In genomic region chr13:98233127-98233526, GRCh38 we compare ENCODE assay signal across 23 cellular contexts. TPM values are rescaled to one million over a fixed set of nuclear protein-coding genes. Genes with fewer than 3 reads are reported as not detected.
DNase-seq lines count a peak whose midpoint lies in the region; ATAC-seq, FAIRE-seq and TF ChIP-seq lines count a peak whose summit lies in the region.
"Had no signal": no experiment of that assay in that cellular context is flagged by ENCODE, and none has a peak within 500 bp of the region (broad histone marks: within the 10 kb centered on the region; RNA-seq: fewer than 3 reads in every experiment).

No MANE protein-coding gene starts in this region.

- H3K9ac ChIP-seq in BLaER1, result no peak overlapping the region
- H3K9ac ChIP-seq in HepG2 (ENCODE audit: insufficient read depth, low read depth, low read length), result no peak overlapping the region
- H3K9ac ChIP-seq: KMS-11 had no signal

- H3K4me2 ChIP-seq in BLaER1, result peak overlapping the region; percentile 44; the same call in 1 of the 2 replicates
- no peak overlapping the region for H3K4me2 ChIP-seq in HepG2 (ENCODE audit: low read depth, low read length)
- H3K4me2 ChIP-seq: KMS-11 had no signal

- TF ChIP-seq POLR2A in HepG2 (IDR thresholded peaks at IDR 0.05; ENCODE audit: insufficient read depth in 1 of 2, low read depth in 2 of 2, low read length in 2 of 2), result no peak

- no peaks in the 10 kb centered on the region for H3K27me3 ChIP-seq in BLaER1
- H3K27me3 ChIP-seq in HepG2 (ENCODE audit: control insufficient read depth in 1 of 2, insufficient read depth in 2 of 2, low read length in 2 of 2), result no peaks in the 10 kb centered on the region

- in situ Hi-C loops in HepG2 (cut with HindIII; ENCODE audit: extremely low pct_ligation_motif_present, low pct_unique_long_range_greater_than_20kb) (no loop called here), GM13976 (cut with MboI; ENCODE audit: low sequenced_read_pairs, unreplicated experiment) (no loop called here)

- peaks cover 89% of the 10 kb centered on the region for H3K79me2 ChIP-seq in HepG2 (ENCODE audit: insufficient read depth, low read length)

- ATAC-seq in WTC11, result no peak
- peak; percentile 46 for ATAC-seq in HepG2
- no peak for ATAC-seq in HG03457 (IDR thresholded peaks at IDR 0.05; ENCODE audit: unreplicated experiment)
- ATAC-seq in GM21423 (IDR thresholded peaks at IDR 0.05; ENCODE audit: unreplicated experiment), result no peak

- POLR2A ChIA-PET in WTC11 (lab: Charles Lee) (no interaction called here), HepG2 (lab: Yijun Ruan, JAX) (no interaction called here)

- H3K4me1 Mint-ChIP-seq in WTC11 (peaks cover 18% of the 10 kb centered on the region), progenitor cell of endocrine pancreas (ENCODE audit: low read depth) (peaks cover 8% of the 10 kb centered on the region)

- no peak for DNase-seq in WTC11 (ENCODE audit: low spot score)
- no peak for DNase-seq in HepG2 (ENCODE audit: low spot score)
- no peak for DNase-seq in progenitor cell of endocrine pancreas (ENCODE audit: low spot score, unreplicated experiment)
- no peak for DNase-seq in GM13976 (ENCODE audit: low spot score)
- no peak for DNase-seq in NCI-H1105 treated with DMSO at 0.1 percent for 48 hours (lab: John Stamatoyannopoulos, UW)
- DNase-seq: C1 segment of cervical spinal cord; NCI-H1092; NCI-H1694; NCI-H2107; NCI-H226; NCI-H526 treated with DMSO at 0.1 percent for 48 hours; NK-92 treated with Interleukin-12 subunit alpha and Interleukin-12 subunit beta, amount 100 ng/mL, for 24 hours; OCI-M1 had no signal

- CTCF ChIA-PET in WTC11 (lab: Charles Lee), result no interaction called here
- CTCF ChIA-PET in HepG2 (lab: Yijun Ruan, JAX; ENCODE audit: low intra/inter-chr PET ratio, low total read pairs), result no interaction called here

- H3K27me3 Mint-ChIP-seq in WTC11 (ENCODE audit: low read depth), result no peaks in the 10 kb centered on the region; the same call in 1 of the 2 replicates
- no peaks in the 10 kb centered on the region for H3K27me3 Mint-ChIP-seq in progenitor cell of endocrine pancreas

- no peaks in the 10 kb centered on the region for H4K20me1 ChIP-seq in BLaER1
- H4K20me1 ChIP-seq in HepG2 (ENCODE audit: insufficient read depth, low read length), result peaks cover 46% of the 10 kb centered on the region

- 94% methylated on average over 2 of the region's 2 CpGs for WGBS in HepG2 (ENCODE audit: low lambda C conversion rate)

- intact Hi-C loops in HepG2 (cut with micrococcal nuclease; ENCODE audit: unreplicated experiment), result no loop called here

- H3K9me3 ChIP-seq in BLaER1, result peaks cover 34% of the 10 kb centered on the region
- H3K9me3 ChIP-seq in HepG2 (ENCODE audit: low read length), result peaks cover 6% of the 10 kb centered on the region; the same call in 1 of the 2 replicates

- TF ChIP-seq RAD21 in HepG2 (CRISPR knock-in tag; IDR thresholded peaks at IDR 0.05), result no peak

- peaks cover 11% of the 10 kb centered on the region for H3K9me3 Mint-ChIP-seq in WTC11
- H3K9me3 Mint-ChIP-seq in progenitor cell of endocrine pancreas (ENCODE audit: low read depth), result peaks cover 8% of the 10 kb centered on the region

- no peak overlapping the region for H2AFZ ChIP-seq in HepG2 (ENCODE audit: low read length)

- no TSS peak for BruUV-seq in HepG2 (replicated peaks; lab: Mats Ljungman, UMichigan)

- H3K4me1 ChIP-seq in BLaER1 (peaks cover 47% of the 10 kb centered on the region), HepG2 (ENCODE audit: insufficient read depth, low read length) (peaks cover 32% of the 10 kb centered on the region)

- TF ChIP-seq CTCF in WTC11 (IDR thresholded peaks at IDR 0.05) (no peak), HepG2 (CRISPR knock-in tag; IDR thresholded peaks at IDR 0.05) (no peak), progenitor cell of endocrine pancreas (IDR thresholded peaks at IDR 0.05; ENCODE audit: unreplicated experiment) (no peak), GM13976 (IDR thresholded peaks at IDR 0.05; ENCODE audit: borderline replicate concordance, control extremely low read depth, extremely low read depth, insufficient read depth, missing control alignments) (no peak)

- H3K36me3 ChIP-seq in BLaER1 (peaks cover 33% of the 10 kb centered on the region), HepG2 (replicated peaks in 1 of 2; ENCODE audit: control insufficient read depth in 1 of 2, insufficient read depth in 2 of 2, low read length in 2 of 2) (peaks cover 8 to 66% of the 10 kb centered on the region in 2 experiments)

- TF ChIP-seq EP300 in HepG2 (IDR thresholded peaks at IDR 0.05; ENCODE audit: low read depth in 2 of 2, low read length in 2 of 2), result no peak
- TF ChIP-seq EP300 in HepG2 (CRISPR knock-in tag; IDR thresholded peaks at IDR 0.05; ENCODE audit: borderline replicate concordance), result no peak

- FAIRE-seq in HepG2 (lab: Jason Lieb, UNC), result no peak
- FAIRE-seq: GM18507, GM19239 had no signal

- H3K36me3 Mint-ChIP-seq in WTC11 (peaks cover 10% of the 10 kb centered on the region), progenitor cell of endocrine pancreas (ENCODE audit: insufficient read depth) (peaks cover 24% of the 10 kb centered on the region)

- H3K4me3 Mint-ChIP-seq in WTC11 (no peak overlapping the region), progenitor cell of endocrine pancreas (ENCODE audit: low read depth) (no peak overlapping the region)

- H3K27ac ChIP-seq in BLaER1 (no peak overlapping the region), HepG2 (ENCODE audit: extremely low read length, insufficient read depth, low read length) (no peak overlapping the region)
- H3K27ac ChIP-seq: 22Rv1, KMS-11, RWPE1 had no signal

- H3K27ac Mint-ChIP-seq in WTC11 (peak overlapping the region; percentile 10), progenitor cell of endocrine pancreas (peak overlapping the region; percentile 45)

- H3K4me3 ChIP-seq in BLaER1 (no peak overlapping the region), HepG2 (replicated peaks in 1 of 3; ENCODE audit: insufficient read depth in 1 of 3, low read depth in 2 of 3, low read length in 3 of 3) (no peak overlapping the region)

TF ChIP-seq in HepG2, 621 proteins besides CTCF, POLR2A, EP300 and RAD21 (continues in another document):
- TF ChIP-seq REST (IDR thresholded peaks at IDR 0.05; ENCODE audit: borderline replicate concordance in 1 of 2, low read depth in 1 of 2, low read length in 2 of 2), result no peak

RNA-seq across cellular contexts. Expression of gene RNF113B, which starts 56.1 kb away (rescaled TPM):
- total RNA-seq in WTC11 (2021) (not detected in 3 replicates), HepG2 (2016; rRNA removed; fragmentation: Illumina TruSeq; extraction: Trizol) (not detected in 2 replicates), progenitor cell of endocrine pancreas (not detected in 2 replicates)
- not detected in 2 replicates for total RNA-seq in HepG2 (2016; cell fraction: cytosol; rRNA removed; fragmentation: Illumina TruSeq; extraction: Trizol; ENCODE audit: low read depth)
- not detected in 2 replicates for total RNA-seq in HepG2 (2016; cell fraction: insoluble cytoplasmic fraction; rRNA removed; fragmentation: Illumina TruSeq; extraction: Trizol)
- not detected in 2 replicates for total RNA-seq in HepG2 (2016; cell fraction: membrane; rRNA removed; fragmentation: Illumina TruSeq; extraction: Trizol)
- total RNA-seq in HepG2 (2016; cell fraction: nucleus; rRNA removed; fragmentation: Illumina TruSeq; extraction: Trizol), result not detected in 2 replicates
- polyA plus RNA-seq in HepG2 (2011; rRNA removed), result not detected in 2 replicates
- polyA plus RNA-seq in HepG2 (2011; cell fraction: cytosol; rRNA removed), result not detected in 2 replicates
- not detected in 2 replicates for polyA plus RNA-seq in HepG2 (2011; cell fraction: nucleus; rRNA removed)
- polyA plus RNA-seq in HepG2 (2012), result 0.15 TPM in 1 of 2 replicates, not detected in the other
- polyA plus RNA-seq in HepG2 (2016; cell fraction: cytosol; fragmentation: Illumina TruSeq; extraction: Trizol; ENCODE audit: low read depth), result not detected in 2 replicates
- not detected in 2 replicates for polyA plus RNA-seq in HepG2 (2016; cell fraction: insoluble cytoplasmic fraction; fragmentation: Illumina TruSeq; extraction: Trizol; ENCODE audit: low read depth)
- not detected in 2 replicates for polyA plus RNA-seq in HepG2 (2016; cell fraction: membrane; fragmentation: Illumina TruSeq; extraction: Trizol; ENCODE audit: low read depth)
- not detected in 2 replicates for polyA plus RNA-seq in HepG2 (2016; cell fraction: nucleus; fragmentation: Illumina TruSeq; extraction: Trizol; ENCODE audit: insufficient read depth, low read depth)
- polyA minus RNA-seq in HepG2 (2011; rRNA and poly(A)+ RNA removed; ENCODE audit: low replicate concordance), result not detected in 2 replicates
- not detected in 2 replicates for polyA minus RNA-seq in HepG2 (2011; cell fraction: cytosol; rRNA and poly(A)+ RNA removed)
- polyA minus RNA-seq in HepG2 (2011; cell fraction: nucleus; rRNA and poly(A)+ RNA removed), result not detected in 2 replicates
- total RNA-seq: MCF 10A, SK-MEL-5 had no signal
